In the genomic region with DNA sequence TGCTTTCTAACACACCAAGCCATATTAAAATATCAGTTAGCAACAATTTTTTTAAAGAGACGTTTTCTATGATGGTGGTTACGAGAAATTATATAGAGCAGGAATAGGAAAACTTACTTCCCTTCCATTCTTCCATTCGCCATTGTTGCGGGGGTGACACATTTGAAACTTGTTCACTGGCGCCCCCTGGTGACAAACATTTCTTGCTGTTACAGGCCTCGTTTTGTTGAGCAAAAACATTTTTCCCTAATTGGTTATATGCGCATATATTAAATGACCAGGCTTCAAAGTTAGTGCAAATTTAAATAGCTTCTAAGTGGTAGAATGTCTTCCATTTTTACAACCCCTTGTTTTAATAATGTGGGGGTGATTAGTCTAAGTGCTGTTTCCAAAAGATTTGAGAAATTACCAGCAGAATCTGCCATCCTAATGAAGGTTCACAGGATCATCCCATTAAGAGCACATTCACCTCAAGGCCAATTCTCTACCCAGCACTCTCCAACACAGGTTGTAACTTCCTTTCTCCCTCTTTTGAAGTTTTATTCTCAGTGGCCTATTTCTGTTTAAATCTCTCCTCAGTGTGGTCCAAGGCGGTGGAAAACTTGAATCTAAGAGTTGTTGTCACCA, we compare ENCODE assay signal across 1 cellular context.
TF ChIP-seq lines count a peak whose summit lies in the region.

No MANE protein-coding gene starts in this region.

TF ChIP-seq in HCT116, 20 proteins besides CTCF, POLR2A, EP300 and RAD21 (continued from another document):
- TF ChIP-seq, protein P1, sequence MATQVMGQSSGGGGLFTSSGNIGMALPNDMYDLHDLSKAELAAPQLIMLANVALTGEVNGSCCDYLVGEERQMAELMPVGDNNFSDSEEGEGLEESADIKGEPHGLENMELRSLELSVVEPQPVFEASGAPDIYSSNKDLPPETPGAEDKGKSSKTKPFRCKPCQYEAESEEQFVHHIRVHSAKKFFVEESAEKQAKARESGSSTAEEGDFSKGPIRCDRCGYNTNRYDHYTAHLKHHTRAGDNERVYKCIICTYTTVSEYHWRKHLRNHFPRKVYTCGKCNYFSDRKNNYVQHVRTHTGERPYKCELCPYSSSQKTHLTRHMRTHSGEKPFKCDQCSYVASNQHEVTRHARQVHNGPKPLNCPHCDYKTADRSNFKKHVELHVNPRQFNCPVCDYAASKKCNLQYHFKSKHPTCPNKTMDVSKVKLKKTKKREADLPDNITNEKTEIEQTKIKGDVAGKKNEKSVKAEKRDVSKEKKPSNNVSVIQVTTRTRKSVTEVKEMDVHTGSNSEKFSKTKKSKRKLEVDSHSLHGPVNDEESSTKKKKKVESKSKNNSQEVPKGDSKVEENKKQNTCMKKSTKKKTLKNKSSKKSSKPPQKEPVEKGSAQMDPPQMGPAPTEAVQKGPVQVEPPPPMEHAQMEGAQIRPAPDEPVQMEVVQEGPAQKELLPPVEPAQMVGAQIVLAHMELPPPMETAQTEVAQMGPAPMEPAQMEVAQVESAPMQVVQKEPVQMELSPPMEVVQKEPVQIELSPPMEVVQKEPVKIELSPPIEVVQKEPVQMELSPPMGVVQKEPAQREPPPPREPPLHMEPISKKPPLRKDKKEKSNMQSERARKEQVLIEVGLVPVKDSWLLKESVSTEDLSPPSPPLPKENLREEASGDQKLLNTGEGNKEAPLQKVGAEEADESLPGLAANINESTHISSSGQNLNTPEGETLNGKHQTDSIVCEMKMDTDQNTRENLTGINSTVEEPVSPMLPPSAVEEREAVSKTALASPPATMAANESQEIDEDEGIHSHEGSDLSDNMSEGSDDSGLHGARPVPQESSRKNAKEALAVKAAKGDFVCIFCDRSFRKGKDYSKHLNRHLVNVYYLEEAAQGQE (IDR thresholded peaks at IDR 0.05; ENCODE audit: low read depth), result no peak
- TF ChIP-seq SIN3A (IDR thresholded peaks at IDR 0.05; ENCODE audit: low read depth) (no peak), CEBPB (IDR thresholded peaks at IDR 0.05; ENCODE audit: low read depth) (no peak), SRF (IDR thresholded peaks at IDR 0.05; ENCODE audit: low read depth) (no peak), POLR2AphosphoS5 (IDR thresholded peaks at IDR 0.05; ENCODE audit: low read depth, low read length) (no peak), TCF7L2 (IDR thresholded peaks at IDR 0.05; ENCODE audit: borderline replicate concordance, extremely low read depth, insufficient read depth, insufficient read length) (no peak), CBX3 (IDR thresholded peaks at IDR 0.05; ENCODE audit: low read depth) (no peak), JUND (IDR thresholded peaks at IDR 0.05) (no peak), ELF1 (IDR thresholded peaks at IDR 0.05; ENCODE audit: borderline replicate concordance, low read depth) (no peak), ZFX (IDR thresholded peaks at IDR 0.05) (no peak), EZH2phosphoT487 (IDR thresholded peaks at IDR 0.05; ENCODE audit: borderline replicate concordance) (no peak), EGR1 (IDR thresholded peaks at IDR 0.05; ENCODE audit: low read depth) (no peak), YY1 (IDR thresholded peaks at IDR 0.05; ENCODE audit: extremely low read depth, insufficient replicate concordance, low read depth, low read length) (no peak)
- TF ChIP-seq, protein P2, sequence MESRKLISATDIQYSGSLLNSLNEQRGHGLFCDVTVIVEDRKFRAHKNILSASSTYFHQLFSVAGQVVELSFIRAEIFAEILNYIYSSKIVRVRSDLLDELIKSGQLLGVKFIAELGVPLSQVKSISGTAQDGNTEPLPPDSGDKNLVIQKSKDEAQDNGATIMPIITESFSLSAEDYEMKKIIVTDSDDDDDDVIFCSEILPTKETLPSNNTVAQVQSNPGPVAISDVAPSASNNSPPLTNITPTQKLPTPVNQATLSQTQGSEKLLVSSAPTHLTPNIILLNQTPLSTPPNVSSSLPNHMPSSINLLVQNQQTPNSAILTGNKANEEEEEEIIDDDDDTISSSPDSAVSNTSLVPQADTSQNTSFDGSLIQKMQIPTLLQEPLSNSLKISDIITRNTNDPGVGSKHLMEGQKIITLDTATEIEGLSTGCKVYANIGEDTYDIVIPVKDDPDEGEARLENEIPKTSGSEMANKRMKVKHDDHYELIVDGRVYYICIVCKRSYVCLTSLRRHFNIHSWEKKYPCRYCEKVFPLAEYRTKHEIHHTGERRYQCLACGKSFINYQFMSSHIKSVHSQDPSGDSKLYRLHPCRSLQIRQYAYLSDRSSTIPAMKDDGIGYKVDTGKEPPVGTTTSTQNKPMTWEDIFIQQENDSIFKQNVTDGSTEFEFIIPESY (IDR thresholded peaks at IDR 0.05; ENCODE audit: extremely low read depth, insufficient replicate concordance, low read length), result no peak
